ENCODE assay signal across 14 cellular contexts in genomic region chr14:91227183-91227628, GRCh38. TPM values are rescaled to one million over a fixed set of nuclear protein-coding genes. Genes with fewer than 3 reads are reported as not detected.
DNase-seq lines count a peak whose midpoint lies in the region; ATAC-seq and TF ChIP-seq lines count a peak whose summit lies in the region.
"Had no signal": no experiment of that assay in that cellular context is flagged by ENCODE, and none has a peak within 500 bp of the region (broad histone marks: within the 10 kb centered on the region; RNA-seq: fewer than 3 reads in every experiment).

No MANE protein-coding gene starts in this region.

- H3K27me3 ChIP-seq in Peyer's patch (no peaks in the 10 kb centered on the region), spleen (replicated peaks in 1 of 7) (no peaks in the 10 kb centered on the region)
- H3K27me3 ChIP-seq: transverse colon had no signal

- no peak for ATAC-seq in Right ventricle myocardium inferior

- H3K27ac Mint-ChIP-seq in activated CD4-positive, alpha-beta T cell treated with anti-CD3 and anti-CD28 coated beads, Interleukin-2, amount 10 ng/mL, durations not matched to agents 24 days and 14 days: peak overlapping the region; percentile 99
- H3K27ac Mint-ChIP-seq in activated naive CD8-positive, alpha-beta T cell: peak overlapping the region; percentile 99

- no peaks in the 10 kb centered on the region for H3K27me3 Mint-ChIP-seq in activated CD4-positive, alpha-beta T cell treated with anti-CD3 and anti-CD28 coated beads, Interleukin-2, amount 10 ng/mL, durations not matched to agents 24 days and 14 days
- no peaks in the 10 kb centered on the region for H3K27me3 Mint-ChIP-seq in activated naive CD8-positive, alpha-beta T cell

- intact Hi-C loops in activated CD4-positive, alpha-beta T cell treated with anti-CD3 and anti-CD28 coated beads, Interleukin-2, amount 10 ng/mL, durations not matched to agents 24 days and 14 days (cut with micrococcal nuclease): loop anchor here (5.0 kb wide), 3 partner anchors 90 to 830 kb away; partner anchors contain the start of gene CALM1
- intact Hi-C loops in spleen (cut with DNase I; ENCODE audit: low total_unique reads): no loop called here
- intact Hi-C loops in Right ventricle myocardium inferior (cut with DNase I): no loop called here

- H3K4me3 ChIP-seq in Peyer's patch (no peak overlapping the region), spleen (no peak overlapping the region)
- H3K4me3 ChIP-seq: transverse colon had no signal

- DNase-seq in activated CD4-positive, alpha-beta T cell treated with anti-CD3 and anti-CD28 coated beads, Interleukin-2, amount 10 ng/mL, durations not matched to agents 24 days and 14 days: peak; percentile 82
- DNase-seq in activated CD4-positive, alpha-beta T cell treated with anti-CD3 and anti-CD28 coated beads for 1 hour: no peak
- DNase-seq in Peyer's patch (no peak), spleen (no peak), Right ventricle myocardium inferior (ENCODE audit: missing footprints) (no peak), NCI-H345 treated with DMSO at 0.1 percent for 48 hours (lab: John Stamatoyannopoulos, UW; ENCODE audit: unreplicated experiment) (no peak), GOT3 (lab: John Stamatoyannopoulos, UW) (no peak)
- DNase-seq: aorta, DMS 273 treated with DMSO at 0.1 percent for 48 hours, NCI-H1092, nucleus accumbens, SW 1271, transverse colon had no signal

- H3K27ac ChIP-seq in Peyer's patch: peak overlapping the region; percentile 9 to 72 (median 38)
- peak overlapping the region in 7 of 8 donors; percentile 23 to 90 (median 79) for H3K27ac ChIP-seq in spleen

- H3K4me3 Mint-ChIP-seq in activated CD4-positive, alpha-beta T cell treated with anti-CD3 and anti-CD28 coated beads, Interleukin-2, amount 10 ng/mL, durations not matched to agents 24 days and 14 days: peak overlapping the region; percentile 78
- peak overlapping the region; percentile 82 for H3K4me3 Mint-ChIP-seq in activated naive CD8-positive, alpha-beta T cell

- H3K9me3 ChIP-seq in Peyer's patch: no peaks in the 10 kb centered on the region
- peaks cover 0 to 7% (median 0%) of the 10 kb centered on the region in 8 donors for H3K9me3 ChIP-seq in spleen
- H3K9me3 ChIP-seq: transverse colon had no signal

- peaks cover 88% of the 10 kb centered on the region for H3K4me1 Mint-ChIP-seq in activated CD4-positive, alpha-beta T cell treated with anti-CD3 and anti-CD28 coated beads, Interleukin-2, amount 10 ng/mL, durations not matched to agents 24 days and 14 days
- peaks cover 95% of the 10 kb centered on the region for H3K4me1 Mint-ChIP-seq in activated naive CD8-positive, alpha-beta T cell (ENCODE audit: low read depth)

- peaks cover 59% of the 10 kb centered on the region for H3K36me3 Mint-ChIP-seq in activated CD4-positive, alpha-beta T cell treated with anti-CD3 and anti-CD28 coated beads, Interleukin-2, amount 10 ng/mL, durations not matched to agents 24 days and 14 days (ENCODE audit: low read depth)
- peaks cover 23% of the 10 kb centered on the region for H3K36me3 Mint-ChIP-seq in activated naive CD8-positive, alpha-beta T cell

- peaks cover 0 to 30% (median 18%) of the 10 kb centered on the region in 4 donors for H3K4me1 ChIP-seq in Peyer's patch
- H3K4me1 ChIP-seq in spleen: peaks cover 34 to 80% (median 68%) of the 10 kb centered on the region in 6 donors

- peaks cover 20% of the 10 kb centered on the region for H3K9me3 Mint-ChIP-seq in activated CD4-positive, alpha-beta T cell treated with anti-CD3 and anti-CD28 coated beads, Interleukin-2, amount 10 ng/mL, durations not matched to agents 24 days and 14 days
- peaks cover 5% of the 10 kb centered on the region for H3K9me3 Mint-ChIP-seq in activated naive CD8-positive, alpha-beta T cell (ENCODE audit: low read depth)

- TF ChIP-seq POLR2A in Peyer's patch (IDR thresholded peaks at IDR 0.05) (no peak), spleen (IDR thresholded peaks at IDR 0.05) (no peak)

- H3K36me3 ChIP-seq in Peyer's patch: peaks cover 0 to 37% (median 0%) of the 10 kb centered on the region in 3 donors
- H3K36me3 ChIP-seq in spleen: peaks cover 0 to 86% (median 12%) of the 10 kb centered on the region in 6 donors

- TF ChIP-seq CTCF in Peyer's patch (IDR thresholded peaks at IDR 0.05) (no peak), spleen (IDR thresholded peaks at IDR 0.05 in 8 of 11, conservative IDR thresholded peaks at IDR 0.05 in 3 of 11) (no peak)

- 63 to 78% (median 76%) methylated on average over 7 of the region's 7 CpGs for WGBS in spleen, 5 donors

RNA-seq across cellular contexts. Expression of gene GPR68, which starts 17.3 kb away (rescaled TPM):
- total RNA-seq in activated CD4-positive, alpha-beta T cell treated with anti-CD3 and anti-CD28 coated beads, Interleukin-2, amount 10 ng/mL, durations not matched to agents 24 days and 14 days: 4.6 and 4.9 TPM in 2 replicates
- total RNA-seq in Peyer's patch (1 to 10 TPM in 2 of 4 donors, not detected in 2; 1.5 to 1.7 TPM), spleen (1 to 10 TPM; 1.9 to 5.2 (median 3.2) TPM), Right ventricle myocardium inferior (0.16 TPM)
- 1 to 10 TPM in 2 of 3 donors, under 1 TPM in 1; 0.50 to 1.7 (median 1.3) TPM for polyA plus RNA-seq in spleen
